In the genomic region with DNA sequence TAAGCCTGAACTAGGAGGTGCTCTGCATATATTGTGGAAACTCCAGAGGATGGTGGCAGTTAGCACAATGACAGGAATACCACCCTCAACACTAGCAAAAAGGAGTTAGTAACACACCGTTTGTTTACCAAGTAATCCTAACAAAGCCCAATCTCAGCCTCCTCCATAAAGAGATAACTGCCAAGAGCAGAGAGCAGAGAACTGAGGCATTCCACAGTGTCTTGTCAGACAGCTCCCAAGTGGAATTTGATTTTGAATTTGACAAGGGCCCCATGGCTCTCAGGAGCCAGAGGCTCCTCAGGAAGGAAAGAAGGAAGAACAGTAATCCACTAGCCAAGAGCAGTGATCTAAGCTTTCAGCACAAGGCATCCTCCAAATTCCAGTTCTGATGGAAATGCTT, we compare ENCODE assay signal across 35 cellular contexts.
"Had no signal": no experiment of that assay in that cellular context is flagged by ENCODE, and none has a peak within 500 bp of the region (broad histone marks: within the 10 kb centered on the region; RNA-seq: fewer than 3 reads in every experiment).

No MANE protein-coding gene starts in this region.

- DNase-seq: activated CD4-positive, alpha-beta T cell treated with anti-CD3 and anti-CD28 coated beads for 36 hours; activated CD4-positive, CD25-positive, alpha-beta regulatory T cell; activated CD8-positive, alpha-beta memory T cell treated with anti-CD3 and anti-CD28 coated beads, Interleukin-2, amount 10 ng/mL, durations not matched to agents 7 days and 5 days; activated CD8-positive, alpha-beta T cell treated with anti-CD3 and anti-CD28 coated beads, Interleukin-2, amount 10 ng/mL, durations not matched to agents 7 days and 5 days; activated naive CD4-positive, alpha-beta T cell; activated T-cell treated with anti-CD3 and anti-CD28 coated beads for 4 hours; activated T-cell treated with anti-CD3 and anti-CD28 coated beads, Interleukin-2, amount 50 U/mL, for 72 hours; aorta; cerebellar nuclear complex; dorsolateral prefrontal cortex; effector memory CD4-positive, alpha-beta T cell; erythroblast; foreskin fibroblast; heart left ventricle; kidney glomerular epithelial cell; lower lobe of right lung; mesenchymal stem cell; mucosa of descending colon; pancreas; retina; small intestine; stimulated activated CD4-positive, alpha-beta T cell treated with anti-CD3 and anti-CD28 coated beads, Interleukin-4, amount 100 ng/mL, for 24 hours had no signal

- H3K27ac ChIP-seq: cardiac muscle cell, heart left ventricle, lower lobe of right lung, neutrophil, pancreas, prostate gland had no signal

- FAIRE-seq: pancreas, small intestine, urothelium cell line had no signal

- H3K9me3 ChIP-seq: heart left ventricle, lower lobe of right lung, mucosa of descending colon, neutrophil, pancreas, prostate gland, thoracic aorta had no signal

- H3K36me3 Mint-ChIP-seq: activated CD8-positive, alpha-beta memory T cell treated with anti-CD3 and anti-CD28 coated beads, Interleukin-2, amount 10 ng/mL, durations not matched to agents 7 days and 5 days; stimulated activated effector memory CD8-positive, alpha-beta T cell treated with anti-CD3 and anti-CD28 coated beads, Interleukin-12 subunit alpha, Interleukin-12 subunit beta, amount 100 ng/mL, for 72 hours had no signal

- H3K9me3 Mint-ChIP-seq: brain; nephron; stimulated activated naive CD8-positive, alpha-beta T cell treated with anti-CD3 and anti-CD28 coated beads, Interleukin-15, Interleukin-2, amounts not matched to agents 100 ng/mL and 50 ng/mL, for 24 hours had no signal

- H3K4me1 Mint-ChIP-seq: activated CD4-positive, alpha-beta T cell treated with anti-CD3 and anti-CD28 coated beads for 36 hours; activated CD8-positive, alpha-beta memory T cell treated with anti-CD3 and anti-CD28 coated beads, Interleukin-2, amount 10 ng/mL, durations not matched to agents 7 days and 5 days; stimulated activated effector memory CD8-positive, alpha-beta T cell treated with anti-CD3 and anti-CD28 coated beads, Interleukin-12 subunit alpha, Interleukin-12 subunit beta, amount 100 ng/mL, for 72 hours had no signal

- H3K4me1 ChIP-seq: heart left ventricle, lower lobe of right lung, pancreas, prostate gland had no signal

- H3K27ac Mint-ChIP-seq: activated CD4-positive, alpha-beta T cell treated with anti-CD3 and anti-CD28 coated beads for 36 hours; activated CD8-positive, alpha-beta memory T cell treated with anti-CD3 and anti-CD28 coated beads, Interleukin-2, amount 10 ng/mL, durations not matched to agents 7 days and 5 days; activated CD8-positive, alpha-beta T cell treated with anti-CD3 and anti-CD28 coated beads, Interleukin-2, amount 10 ng/mL, durations not matched to agents 7 days and 5 days; activated naive CD4-positive, alpha-beta T cell treated with anti-CD3 and anti-CD28 coated beads, Interleukin-2, amount 50 U/mL, for 72 hours; activated T-cell treated with anti-CD3 and anti-CD28 coated beads, Interleukin-2, amount 50 U/mL, for 72 hours; nephron; stimulated activated effector memory CD8-positive, alpha-beta T cell treated with anti-CD3 and anti-CD28 coated beads, Interleukin-12 subunit alpha, Interleukin-12 subunit beta, amount 100 ng/mL, for 72 hours; stimulated activated naive CD8-positive, alpha-beta T cell treated with anti-CD3 and anti-CD28 coated beads, Interleukin-15, Interleukin-2, amounts not matched to agents 100 ng/mL and 50 ng/mL, for 24 hours had no signal

- H3K4me3 ChIP-seq: cardiac muscle cell, coronary artery, dorsolateral prefrontal cortex, heart left ventricle, lower lobe of right lung, mucosa of descending colon, pancreas, prostate gland, thoracic aorta had no signal

- H3K27me3 ChIP-seq: cardiac muscle cell, dorsolateral prefrontal cortex, heart left ventricle, neutrophil, pancreas had no signal

- H3K27me3 Mint-ChIP-seq: activated CD8-positive, alpha-beta memory T cell treated with anti-CD3 and anti-CD28 coated beads, Interleukin-2, amount 10 ng/mL, durations not matched to agents 7 days and 5 days; brain had no signal

- H3K4me3 Mint-ChIP-seq: activated CD4-positive, alpha-beta T cell treated with anti-CD3 and anti-CD28 coated beads for 36 hours; activated CD8-positive, alpha-beta memory T cell treated with anti-CD3 and anti-CD28 coated beads, Interleukin-2, amount 10 ng/mL, durations not matched to agents 7 days and 5 days; activated CD8-positive, alpha-beta T cell treated with anti-CD3 and anti-CD28 coated beads, Interleukin-2, amount 10 ng/mL, durations not matched to agents 7 days and 5 days; activated T-cell treated with anti-CD3 and anti-CD28 coated beads, Interleukin-2, amount 50 U/mL, for 72 hours; brain; nephron; stimulated activated effector memory CD8-positive, alpha-beta T cell treated with anti-CD3 and anti-CD28 coated beads, Interleukin-12 subunit alpha, Interleukin-12 subunit beta, amount 100 ng/mL, for 72 hours; stimulated activated naive CD8-positive, alpha-beta T cell treated with anti-CD3 and anti-CD28 coated beads, Interleukin-15, Interleukin-2, amounts not matched to agents 100 ng/mL and 50 ng/mL, for 24 hours had no signal

- H3K36me3 ChIP-seq: cardiac muscle cell, heart left ventricle, lower lobe of right lung, neutrophil, pancreas, prostate gland, thoracic aorta had no signal

- ATAC-seq: activated CD4-positive, alpha-beta T cell treated with anti-CD3 and anti-CD28 coated beads for 36 hours; activated CD8-positive, alpha-beta memory T cell treated with anti-CD3 and anti-CD28 coated beads, Interleukin-2, amount 10 ng/mL, durations not matched to agents 7 days and 5 days; activated CD8-positive, alpha-beta T cell treated with anti-CD3 and anti-CD28 coated beads, Interleukin-2, amount 10 ng/mL, durations not matched to agents 7 days and 5 days; activated naive CD4-positive, alpha-beta T cell treated with anti-CD3 and anti-CD28 coated beads, Interleukin-2, amount 50 U/mL, for 72 hours; activated T-cell treated with anti-CD3 and anti-CD28 coated beads, Interleukin-2, amount 50 U/mL, for 72 hours; heart left ventricle; left lobe of liver; lower lobe of right lung; mucosa of descending colon; pancreas; sciatic nerve; stimulated activated effector memory CD8-positive, alpha-beta T cell treated with anti-CD3 and anti-CD28 coated beads, Interleukin-12 subunit alpha, Interleukin-12 subunit beta, amount 100 ng/mL, for 72 hours had no signal
